Comparison of ENCODE assay signal across 20 cellular contexts in genomic region chr6:466564-466963, GRCh38.
A peak's percentile ranks its signal among the peaks of the same experiment; 100 is the strongest.
DNase-seq lines count a peak whose midpoint lies in the region; ATAC-seq and TF ChIP-seq lines count a peak whose summit lies in the region.
"Had no signal": no experiment of that assay in that cellular context is flagged by ENCODE, and none has a peak within 500 bp of the region (broad histone marks: within the 10 kb centered on the region; RNA-seq: fewer than 3 reads in every experiment).

No MANE protein-coding gene starts in this region.

- no peaks in the 10 kb centered on the region for H3K27me3 ChIP-seq in right atrium auricular region
- no peaks in the 10 kb centered on the region for H3K27me3 ChIP-seq in endodermal cell (ENCODE audit: control insufficient read depth, insufficient read depth, low read length, poor library complexity, severe bottlenecking)
- H3K27me3 ChIP-seq in sigmoid colon, result peaks cover 0 to 14% (median 8%) of the 10 kb centered on the region in 3 donors

- H3K27ac ChIP-seq in right atrium auricular region (no peak overlapping the region), endodermal cell (ENCODE audit: low read depth, low read length) (no peak overlapping the region), sigmoid colon (no peak overlapping the region)
- H3K27ac ChIP-seq: HL-60 had no signal

- intact Hi-C loops in activated CD4-positive, alpha-beta T cell treated with anti-CD3 and anti-CD28 coated beads for 36 hours (cut with DNase I, micrococcal nuclease), result no loop called here
- intact Hi-C loops in Right ventricle myocardium superior (cut with DNase I) (no loop called here), sigmoid colon (cut with DNase I) (no loop called here)

- H3K4me3 Mint-ChIP-seq in activated CD4-positive, alpha-beta T cell treated with anti-CD3 and anti-CD28 coated beads for 36 hours, result no peak overlapping the region
- H3K4me3 Mint-ChIP-seq in endodermal cell, result no peak overlapping the region
- H3K4me3 Mint-ChIP-seq: CD4-positive, CD25-positive, alpha-beta regulatory T cell had no signal

- CTCF ChIA-PET in activated CD4-positive, alpha-beta T cell treated with anti-CD3 and anti-CD28 coated beads for 36 hours (lab: Charles Lee), result interaction anchor here (0.6 to 3.5 kb wide), 3 partner anchors 19 to 29 kb away, joined by 3 to 14 read pairs (median 4); no protein-coding TSS in a partner anchor

- POLR2A ChIA-PET in activated CD4-positive, alpha-beta T cell treated with anti-CD3 and anti-CD28 coated beads for 36 hours (lab: Charles Lee), result no interaction called here

- no peak for TF ChIP-seq EP300 in sigmoid colon (IDR thresholded peaks at IDR 0.05)

- peaks cover 11% of the 10 kb centered on the region for H3K27me3 Mint-ChIP-seq in activated CD4-positive, alpha-beta T cell treated with anti-CD3 and anti-CD28 coated beads for 36 hours
- H3K27me3 Mint-ChIP-seq in endodermal cell (ENCODE audit: insufficient read depth), result peaks cover 4% of the 10 kb centered on the region

- ATAC-seq in activated CD4-positive, alpha-beta T cell treated with anti-CD3 and anti-CD28 coated beads for 36 hours, result no peak
- ATAC-seq in Right ventricle myocardium superior (ENCODE audit: poor library complexity) (no peak), HG03095 (IDR thresholded peaks at IDR 0.05; ENCODE audit: unreplicated experiment) (no peak)
- ATAC-seq: Right ventricle myocardium inferior had no signal

- H3K36me3 ChIP-seq in right atrium auricular region, result no peaks in the 10 kb centered on the region
- no peaks in the 10 kb centered on the region for H3K36me3 ChIP-seq in endodermal cell (ENCODE audit: control insufficient read depth, insufficient read depth, low read length)
- H3K36me3 ChIP-seq in sigmoid colon, result no peaks in the 10 kb centered on the region
- H3K36me3 ChIP-seq: BE2C, HAP-1 had no signal

- H3K4me1 Mint-ChIP-seq in activated CD4-positive, alpha-beta T cell treated with anti-CD3 and anti-CD28 coated beads for 36 hours, result peaks cover 35% of the 10 kb centered on the region
- H3K4me1 Mint-ChIP-seq in endodermal cell, result no peaks in the 10 kb centered on the region

- no peak for DNase-seq in activated CD4-positive, alpha-beta T cell treated with anti-CD3 and anti-CD28 coated beads for 36 hours
- no peak for DNase-seq in activated CD4-positive, alpha-beta T cell treated with anti-CD3 and anti-CD28 coated beads, Interleukin-2, amount 50 U/mL, for 48 hours
- DNase-seq in right atrium auricular region (ENCODE audit: low spot score) (peak; percentile 32), Right ventricle myocardium superior (no peak), endodermal cell (peak; percentile 35), COLO829 (ENCODE audit: low spot score) (no peak), sigmoid colon (no peak)
- DNase-seq: BE2C; Caco-2; CD4-positive, CD25-positive, alpha-beta regulatory T cell; GDM1; IMR-90; NCI-H1105 treated with DMSO at 0.1 percent for 48 hours; NCI-H1694; NCI-H2081 treated with DMSO at 0.1 percent for 48 hours; NK-92 treated with Interleukin-12 subunit alpha and Interleukin-12 subunit beta, amount 100 ng/mL, for 24 hours had no signal

- TF ChIP-seq CTCF in right atrium auricular region (IDR thresholded peaks at IDR 0.05), result no peak
- TF ChIP-seq CTCF in endodermal cell (conservative IDR thresholded peaks at IDR 0.05), result no peak
- no peak for TF ChIP-seq CTCF in sigmoid colon (IDR thresholded peaks at IDR 0.05)

- no peak overlapping the region for H3K9ac ChIP-seq in endodermal cell (ENCODE audit: extremely low read depth, low read length, poor library complexity, severe bottlenecking)

- peak overlapping the region; percentile 15 for H3K27ac Mint-ChIP-seq in activated CD4-positive, alpha-beta T cell treated with anti-CD3 and anti-CD28 coated beads for 36 hours
- no peak overlapping the region for H3K27ac Mint-ChIP-seq in endodermal cell

- WGBS in endodermal cell (ENCODE audit: insufficient coverage in 1 of 2, insufficient read length in 1 of 2), 2 experiments, result 94 to 97% methylated on average over 16 to 18 of the region's 18 CpGs
- WGBS in sigmoid colon, 2 donors, result 90 to 91% methylated on average over 18 of the region's 18 CpGs

- H3K9me3 ChIP-seq in right atrium auricular region (no peaks in the 10 kb centered on the region), endodermal cell (ENCODE audit: control insufficient read depth, low read length) (no peaks in the 10 kb centered on the region), sigmoid colon (no peaks in the 10 kb centered on the region)
- H3K9me3 ChIP-seq: BE2C, Caco-2, HAP-1 had no signal

- H3K36me3 Mint-ChIP-seq in activated CD4-positive, alpha-beta T cell treated with anti-CD3 and anti-CD28 coated beads for 36 hours (ENCODE audit: low read depth), result no peaks in the 10 kb centered on the region
- no peaks in the 10 kb centered on the region for H3K36me3 Mint-ChIP-seq in endodermal cell (ENCODE audit: low read depth)

- H3K4me3 ChIP-seq in right atrium auricular region (no peak overlapping the region), endodermal cell (ENCODE audit: low read length) (no peak overlapping the region), sigmoid colon (no peak overlapping the region)
- H3K4me3 ChIP-seq: HAP-1 had no signal

- no peak for TF ChIP-seq POLR2A in sigmoid colon (IDR thresholded peaks at IDR 0.05)

- H3K9me3 Mint-ChIP-seq in activated CD4-positive, alpha-beta T cell treated with anti-CD3 and anti-CD28 coated beads for 36 hours (ENCODE audit: low read depth), result no peaks in the 10 kb centered on the region
- H3K9me3 Mint-ChIP-seq in endodermal cell, result no peaks in the 10 kb centered on the region

- H3K4me1 ChIP-seq in right atrium auricular region (no peaks in the 10 kb centered on the region), endodermal cell (ENCODE audit: control insufficient read depth, insufficient read depth, low read length) (no peaks in the 10 kb centered on the region), sigmoid colon (no peaks in the 10 kb centered on the region)
- H3K4me1 ChIP-seq: BE2C, Caco-2, HAP-1 had no signal

Comparison
In these comparisons a context has a peak if more than half of its experiments do, and no peak if none do; other contexts are left out.
1. DNase-seq: peak in right atrium auricular region (single experiment) and endodermal cell (single experiment); none in activated CD4-positive, alpha-beta T cell treated with anti-CD3 and anti-CD28 coated beads for 36 hours (single experiment), activated CD4-positive, alpha-beta T cell treated with anti-CD3 and anti-CD28 coated beads, Interleukin-2, amount 50 U/mL, for 48 hours (0 of 2), Right ventricle myocardium superior (single experiment), COLO829 (single experiment) and sigmoid colon (single experiment).